ENCODE assay signal across 17 cellular contexts in the genomic region with DNA sequence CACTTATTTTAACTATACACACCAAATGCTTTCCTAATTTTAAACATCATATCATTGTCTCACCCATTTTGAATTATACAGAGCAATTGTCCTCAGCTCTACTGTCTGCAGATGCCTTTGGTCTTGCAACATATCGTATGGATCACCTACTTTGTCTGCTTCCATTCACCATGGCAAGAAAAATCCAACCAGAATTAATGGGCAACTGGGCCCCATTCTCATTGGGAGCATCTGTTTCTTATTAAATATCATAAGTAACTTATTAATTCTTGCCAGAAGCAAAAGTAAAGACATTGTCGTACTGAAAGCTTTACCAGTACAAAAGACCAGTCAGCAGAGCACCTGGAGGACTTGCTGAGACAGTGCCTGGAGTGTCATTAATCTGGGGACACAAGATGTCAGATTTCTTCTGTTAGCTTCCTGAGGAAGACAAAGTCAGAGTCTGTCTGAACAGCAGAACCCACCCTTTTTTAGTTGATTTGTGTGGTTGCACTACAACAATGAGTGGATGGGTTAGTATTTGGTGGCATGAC.
DNase-seq lines count a peak whose midpoint lies in the region; ATAC-seq and TF ChIP-seq lines count a peak whose summit lies in the region.
"Had no signal": no experiment of that assay in that cellular context is flagged by ENCODE, and none has a peak within 500 bp of the region (broad histone marks: within the 10 kb centered on the region; RNA-seq: fewer than 3 reads in every experiment).

No MANE protein-coding gene starts in this region.

- no peak for TF ChIP-seq CTCF in epithelial cell of proximal tubule (conservative IDR thresholded peaks at IDR 0.05; ENCODE audit: low read depth, low read length)

- DNase-seq in epithelial cell of proximal tubule (ENCODE audit: low read depth): peak; percentile 18
- DNase-seq in kidney tubule cell (ENCODE audit: low spot score): peak; percentile 48
- DNase-seq in activated CD8-positive, alpha-beta T cell treated with anti-CD3 and anti-CD28 coated beads, Interleukin-2, amount 10 ng/mL, durations not matched to agents 7 days and 5 days: no peak
- no peak for DNase-seq in effector memory CD8-positive, alpha-beta T cell
- DNase-seq in MG63: no peak
- no peak for DNase-seq in AML-193 (lab: John Stamatoyannopoulos, UW)
- DNase-seq: DMS79, NCI-H1417 treated with DMSO at 0.1 percent for 48 hours, NCI-H187 treated with DMSO at 0.1 percent for 48 hours, NCI-H345, NCI-H524 treated with DMSO at 0.1 percent for 48 hours, PC-3, SJCRH30, SW 1271 had no signal

- no peaks in the 10 kb centered on the region for H3K36me3 Mint-ChIP-seq in activated CD8-positive, alpha-beta T cell treated with anti-CD3 and anti-CD28 coated beads, Interleukin-2, amount 10 ng/mL, durations not matched to agents 7 days and 5 days (ENCODE audit: low read depth)
- no peaks in the 10 kb centered on the region for H3K36me3 Mint-ChIP-seq in effector memory CD8-positive, alpha-beta T cell (ENCODE audit: insufficient read depth)

- no peaks in the 10 kb centered on the region for H3K9me3 ChIP-seq in MG63
- H3K9me3 ChIP-seq: A549, SJCRH30 had no signal

- no peaks in the 10 kb centered on the region for H3K27me3 ChIP-seq in MG63
- H3K27me3 ChIP-seq: SJCRH30 had no signal

- H3K4me3 ChIP-seq in epithelial cell of proximal tubule (ENCODE audit: low read depth, low read length): no peak overlapping the region
- H3K4me3 ChIP-seq in MG63: no peak overlapping the region
- H3K4me3 ChIP-seq: A549, SJCRH30 had no signal

- H3K27me3 Mint-ChIP-seq in activated CD8-positive, alpha-beta T cell treated with anti-CD3 and anti-CD28 coated beads, Interleukin-2, amount 10 ng/mL, durations not matched to agents 7 days and 5 days (ENCODE audit: low read depth): no peaks in the 10 kb centered on the region
- H3K27me3 Mint-ChIP-seq in effector memory CD8-positive, alpha-beta T cell: no peaks in the 10 kb centered on the region

- no peak overlapping the region for H3K27ac Mint-ChIP-seq in activated CD8-positive, alpha-beta T cell treated with anti-CD3 and anti-CD28 coated beads, Interleukin-2, amount 10 ng/mL, durations not matched to agents 7 days and 5 days
- no peak overlapping the region for H3K27ac Mint-ChIP-seq in effector memory CD8-positive, alpha-beta T cell

- CTCF ChIA-PET in activated CD8-positive, alpha-beta T cell treated with anti-CD3 and anti-CD28 coated beads, Interleukin-2, amount 10 ng/mL, durations not matched to agents 7 days and 5 days (lab: Charles Lee): no interaction called here

- no peaks in the 10 kb centered on the region for H3K4me1 Mint-ChIP-seq in activated CD8-positive, alpha-beta T cell treated with anti-CD3 and anti-CD28 coated beads, Interleukin-2, amount 10 ng/mL, durations not matched to agents 7 days and 5 days (ENCODE audit: low read depth)
- no peaks in the 10 kb centered on the region for H3K4me1 Mint-ChIP-seq in effector memory CD8-positive, alpha-beta T cell (ENCODE audit: low read depth in 2 of 2)

- ATAC-seq in GM18511 (IDR thresholded peaks at IDR 0.05; ENCODE audit: unreplicated experiment) (peak; percentile 78), HG03159 (IDR thresholded peaks at IDR 0.05; ENCODE audit: unreplicated experiment) (peak; percentile 67)
- no peak for ATAC-seq in activated CD8-positive, alpha-beta T cell treated with anti-CD3 and anti-CD28 coated beads, Interleukin-2, amount 10 ng/mL, durations not matched to agents 7 days and 5 days
- no peak for ATAC-seq in effector memory CD8-positive, alpha-beta T cell (replicated peaks)
- ATAC-seq: A549, PC-3 had no signal

- H3K4me3 Mint-ChIP-seq in activated CD8-positive, alpha-beta T cell treated with anti-CD3 and anti-CD28 coated beads, Interleukin-2, amount 10 ng/mL, durations not matched to agents 7 days and 5 days: no peak overlapping the region
- no peak overlapping the region for H3K4me3 Mint-ChIP-seq in effector memory CD8-positive, alpha-beta T cell

- H3K36me3 ChIP-seq in MG63: no peaks in the 10 kb centered on the region
- H3K36me3 ChIP-seq: SJCRH30 had no signal

- POLR2A ChIA-PET in activated CD8-positive, alpha-beta T cell treated with anti-CD3 and anti-CD28 coated beads, Interleukin-2, amount 10 ng/mL, durations not matched to agents 7 days and 5 days (lab: Charles Lee): no interaction called here

- H3K9me3 Mint-ChIP-seq in activated CD8-positive, alpha-beta T cell treated with anti-CD3 and anti-CD28 coated beads, Interleukin-2, amount 10 ng/mL, durations not matched to agents 7 days and 5 days (ENCODE audit: insufficient read depth): peaks cover 3% of the 10 kb centered on the region
- peaks cover 0 to 12% of the 10 kb centered on the region in 2 donors for H3K9me3 Mint-ChIP-seq in effector memory CD8-positive, alpha-beta T cell

Comparison
In these comparisons a context has a peak if more than half of its experiments do, and no peak if none do; other contexts are left out.
1. ATAC-seq: peak in GM18511 (single experiment) and HG03159 (single experiment); none in activated CD8-positive, alpha-beta T cell treated with anti-CD3 and anti-CD28 coated beads, Interleukin-2, amount 10 ng/mL, durations not matched to agents 7 days and 5 days (single experiment) and effector memory CD8-positive, alpha-beta T cell (single experiment).
2. DNase-seq: peak in epithelial cell of proximal tubule (single experiment) and kidney tubule cell (single experiment); none in activated CD8-positive, alpha-beta T cell treated with anti-CD3 and anti-CD28 coated beads, Interleukin-2, amount 10 ng/mL, durations not matched to agents 7 days and 5 days (single experiment), effector memory CD8-positive, alpha-beta T cell (0 of 3), MG63 (single experiment) and AML-193 (0 of 2).